16 cellular contexts compared by ENCODE assay signal in genomic region chr10:71978988-71979691, GRCh38. TPM values are rescaled to one million over a fixed set of nuclear protein-coding genes. Genes with fewer than 3 reads are reported as not detected.
DNase-seq lines count a peak whose midpoint lies in the region; TF ChIP-seq lines count a peak whose summit lies in the region.
"Had no signal": no experiment of that assay in that cellular context is flagged by ENCODE, and none has a peak within 500 bp of the region (broad histone marks: within the 10 kb centered on the region; RNA-seq: fewer than 3 reads in every experiment).

No MANE protein-coding gene starts in this region.

- intact Hi-C loops in mammary epithelial cell (cut with micrococcal nuclease): no loop called here

- H3K4me2 ChIP-seq in mammary epithelial cell (ENCODE audit: insufficient read depth, low read depth, low read length): peak overlapping the region; percentile 17

- H3K9ac ChIP-seq in mammary epithelial cell (ENCODE audit: insufficient read depth, low read length) (no peak overlapping the region), muscle layer of colon (ENCODE audit: low read length) (no peak overlapping the region)

- 42% methylated on average over 11 of the region's 15 CpGs for WGBS in mammary epithelial cell (ENCODE audit: low coverage, missing lambda C conversion rate)

- peak overlapping the region; percentile 24 for H3K27ac ChIP-seq in mammary epithelial cell (ENCODE audit: insufficient read depth, low read depth, low read length)
- peak overlapping the region; percentile 73 for H3K27ac ChIP-seq in muscle layer of colon (ENCODE audit: low read depth, low read length)
- H3K27ac ChIP-seq in substantia nigra (ENCODE audit: low read depth, low read length, poor library complexity, severe bottlenecking): peak overlapping the region; percentile 97
- H3K27ac ChIP-seq: foreskin keratinocyte, SK-N-MC had no signal

- H4K20me1 ChIP-seq in mammary epithelial cell (ENCODE audit: insufficient read depth, low read length): no peaks in the 10 kb centered on the region

- TF ChIP-seq CTCF in mammary epithelial cell (conservative IDR thresholded peaks at IDR 0.05 in 1 of 2, IDR thresholded peaks at IDR 0.05 in 1 of 2; ENCODE audit: extremely low read depth in 1 of 2, insufficient read depth in 1 of 2, low read depth in 1 of 2, low read length in 2 of 2): no peak
- TF ChIP-seq CTCF in endothelial cell (IDR thresholded peaks at IDR 0.05; ENCODE audit: unreplicated experiment): no peak

- H3K4me1 Mint-ChIP-seq in endothelial cell (ENCODE audit: unreplicated experiment): peaks cover 13% of the 10 kb centered on the region

- no peaks in the 10 kb centered on the region for H3K9me3 ChIP-seq in mammary epithelial cell (replicated peaks; ENCODE audit: insufficient read depth, low read length)
- H3K9me3 ChIP-seq in muscle layer of colon (ENCODE audit: low read length): no peaks in the 10 kb centered on the region

- no peaks in the 10 kb centered on the region for H3K9me3 Mint-ChIP-seq in endothelial cell (ENCODE audit: unreplicated experiment)
- H3K9me3 Mint-ChIP-seq: activated CD8-positive, alpha-beta T cell treated with anti-CD3 and anti-CD28 coated beads for 36 hours; activated T-helper 17 cell treated with anti-CD3 and anti-CD28 coated beads, Interleukin-2, amount 50 U/mL, for 72 hours had no signal

- DNase-seq in H7: peak; percentile 30
- DNase-seq in mammary epithelial cell: no peak
- no peak for DNase-seq in substantia nigra (lab: John Stamatoyannopoulos, UW)
- no peak for DNase-seq in endothelial cell (ENCODE audit: low spot score)
- no peak for DNase-seq in occipital lobe (lab: John Stamatoyannopoulos, UW)
- DNase-seq in NK-92 (lab: John Stamatoyannopoulos, UW; ENCODE audit: unreplicated experiment): no peak
- DNase-seq in hippocampal formation (lab: John Stamatoyannopoulos, UW): no peak
- DNase-seq: activated CD8-positive, alpha-beta T cell treated with anti-CD3 and anti-CD28 coated beads for 36 hours; DMS153; effector memory CD4-positive, alpha-beta T cell; foreskin keratinocyte; NCI-H146; NCI-H446 had no signal

- dilution Hi-C loops in mammary epithelial cell (cut with HindIII; ENCODE audit: low sequenced_read_pairs): no loop called here

- H3K79me2 ChIP-seq in mammary epithelial cell (ENCODE audit: insufficient read depth, low read length): peaks cover 89% of the 10 kb centered on the region

- BruUV-seq in mammary epithelial cell (replicated peaks; lab: Mats Ljungman, UMichigan): no TSS peak

- in situ Hi-C loops in mammary epithelial cell (cut with MboI; ENCODE audit: low sequenced_read_pairs in 2 of 2): no loop called here

- H3K36me3 Mint-ChIP-seq in endothelial cell (ENCODE audit: low read depth, unreplicated experiment): no peaks in the 10 kb centered on the region

- CTCF ChIA-PET in mammary epithelial cell (lab: Charles Lee; ENCODE audit: low non-redundant PET): no interaction called here

- peaks cover 4% of the 10 kb centered on the region for H3K27me3 Mint-ChIP-seq in endothelial cell (ENCODE audit: unreplicated experiment)
- H3K27me3 Mint-ChIP-seq: activated CD8-positive, alpha-beta T cell treated with anti-CD3 and anti-CD28 coated beads for 36 hours had no signal

- no peaks in the 10 kb centered on the region for H3K36me3 ChIP-seq in H7 (replicated peaks; ENCODE audit: control insufficient read depth, insufficient read depth, low read length)
- peaks cover 2% of the 10 kb centered on the region for H3K36me3 ChIP-seq in mammary epithelial cell (ENCODE audit: insufficient read depth, low read length)
- no peaks in the 10 kb centered on the region for H3K36me3 ChIP-seq in muscle layer of colon (ENCODE audit: insufficient read depth, low read length)

- no peak overlapping the region for H3K4me3 ChIP-seq in H7 (ENCODE audit: insufficient read depth, low read depth, low read length)
- no peak overlapping the region for H3K4me3 ChIP-seq in mammary epithelial cell (replicated peaks in 1 of 3; ENCODE audit: insufficient read depth in 1 of 3, low read depth in 2 of 3, low read length in 3 of 3)
- no peak overlapping the region for H3K4me3 ChIP-seq in muscle layer of colon (ENCODE audit: low read depth in 1 of 2, low read length in 2 of 2)
- H3K4me3 ChIP-seq: SK-N-MC had no signal

- no peak overlapping the region for H3K27ac Mint-ChIP-seq in endothelial cell (ENCODE audit: unreplicated experiment)
- H3K27ac Mint-ChIP-seq: activated CD8-positive, alpha-beta T cell treated with anti-CD3 and anti-CD28 coated beads for 36 hours; activated T-helper 17 cell treated with anti-CD3 and anti-CD28 coated beads, Interleukin-2, amount 50 U/mL, for 72 hours had no signal

- H3K4me1 ChIP-seq in mammary epithelial cell (ENCODE audit: insufficient read depth, low read length): peaks cover 77% of the 10 kb centered on the region
- H3K4me1 ChIP-seq in muscle layer of colon (ENCODE audit: insufficient read depth, low read length): peaks cover 97% of the 10 kb centered on the region

- no peak overlapping the region for H3K4me3 Mint-ChIP-seq in endothelial cell (ENCODE audit: unreplicated experiment)
- H3K4me3 Mint-ChIP-seq: activated CD8-positive, alpha-beta T cell treated with anti-CD3 and anti-CD28 coated beads for 36 hours; activated T-helper 17 cell treated with anti-CD3 and anti-CD28 coated beads, Interleukin-2, amount 50 U/mL, for 72 hours had no signal

- no peak overlapping the region for H2AFZ ChIP-seq in mammary epithelial cell (ENCODE audit: low read depth, low read length)

- H3K27me3 ChIP-seq in H7 (ENCODE audit: control insufficient read depth, insufficient read depth, low read length) (no peaks in the 10 kb centered on the region), mammary epithelial cell (ENCODE audit: insufficient read depth, low read length) (no peaks in the 10 kb centered on the region), muscle layer of colon (ENCODE audit: control insufficient read depth in 1 of 2, insufficient read depth in 2 of 2, low read length in 2 of 2) (no peaks in the 10 kb centered on the region)
- H3K27me3 ChIP-seq: foreskin keratinocyte had no signal

RNA-seq across cellular contexts. Expression of gene CHST3, which starts 14.9 kb away (rescaled TPM):
- 4.1 and 4.2 TPM in 2 replicates for total RNA-seq in H7 (2014; rRNA removed; shearing (Covaris generic))
- total RNA-seq in mammary epithelial cell: 10 to 100 TPM; 32.4 to 85.0 TPM
- 18.1 TPM for polyA plus RNA-seq in mammary epithelial cell
- polyA minus RNA-seq in mammary epithelial cell: 35.7 TPM
- 3.8 TPM for total RNA-seq in endothelial cell (ENCODE audit: unreplicated experiment)
- 7.2 TPM for total RNA-seq in occipital lobe

Comparison
In these comparisons a context has a peak if more than half of its experiments do, and no peak if none do; other contexts are left out.
1. H3K27ac ChIP-seq: peak in every context shown above with its lines; median percentile 97 in substantia nigra; 73 in muscle layer of colon; 24 in mammary epithelial cell.